Comparison of ENCODE assay signal across 20 cellular contexts in the genomic region with DNA sequence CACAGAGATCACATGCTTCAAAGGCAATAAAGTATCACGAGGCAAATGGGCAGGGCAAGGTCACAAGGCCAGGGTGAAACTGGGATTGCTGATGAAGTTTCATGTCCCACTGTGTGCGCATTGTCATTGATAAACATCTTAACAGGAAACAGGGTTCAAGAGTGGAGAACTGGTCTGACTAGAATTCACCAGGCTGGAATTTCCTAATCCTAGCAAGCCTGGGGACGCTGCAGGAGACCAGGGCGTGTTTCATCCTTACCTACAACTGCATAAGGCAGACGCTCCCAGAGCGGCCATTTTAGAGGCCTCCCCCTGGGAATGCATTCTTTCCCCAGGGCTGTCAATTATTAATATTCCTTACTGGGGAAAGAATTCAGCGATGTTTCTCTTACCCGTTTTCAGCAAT. TPM values are rescaled to one million over a fixed set of nuclear protein-coding genes. Genes with fewer than 3 reads are reported as not detected.
DNase-seq lines count a peak whose midpoint lies in the region; ATAC-seq and TF ChIP-seq lines count a peak whose summit lies in the region.
"Had no signal": no experiment of that assay in that cellular context is flagged by ENCODE, and none has a peak within 500 bp of the region (broad histone marks: within the 10 kb centered on the region; RNA-seq: fewer than 3 reads in every experiment).

No MANE protein-coding gene starts in this region.

- H3K4me3 Mint-ChIP-seq in glutamatergic neuron (ENCODE audit: unreplicated experiment) (no peak overlapping the region), progenitor cell of endocrine pancreas (ENCODE audit: low read depth) (no peak overlapping the region)
- H3K4me3 Mint-ChIP-seq: CD4-positive, alpha-beta T cell had no signal

- H3K4me1 Mint-ChIP-seq in glutamatergic neuron (ENCODE audit: low read depth, unreplicated experiment) (peaks cover 4% of the 10 kb centered on the region), progenitor cell of endocrine pancreas (ENCODE audit: low read depth) (no peaks in the 10 kb centered on the region)

- ATAC-seq in HG03342 (IDR thresholded peaks at IDR 0.05; ENCODE audit: unreplicated experiment) (no peak), HG03378 (IDR thresholded peaks at IDR 0.05; ENCODE audit: unreplicated experiment) (no peak)
- ATAC-seq: GM12878, HCT116, HepG2, Right ventricle myocardium inferior had no signal

- H3K27ac Mint-ChIP-seq in glutamatergic neuron (ENCODE audit: unreplicated experiment) (peak overlapping the region; percentile 15), progenitor cell of endocrine pancreas (peak overlapping the region; percentile 29)
- H3K27ac Mint-ChIP-seq: CD4-positive, alpha-beta T cell had no signal

- H3K9me3 Mint-ChIP-seq in glutamatergic neuron (ENCODE audit: unreplicated experiment) (peaks cover 12% of the 10 kb centered on the region), progenitor cell of endocrine pancreas (ENCODE audit: low read depth) (peaks cover 35% of the 10 kb centered on the region)

- no peak for TF ChIP-seq CTCF in glutamatergic neuron (IDR thresholded peaks at IDR 0.05; ENCODE audit: partially characterized antibody, unreplicated experiment)
- no peak for TF ChIP-seq CTCF in progenitor cell of endocrine pancreas (IDR thresholded peaks at IDR 0.05; ENCODE audit: unreplicated experiment)

- H3K27me3 Mint-ChIP-seq in glutamatergic neuron (ENCODE audit: unreplicated experiment) (peaks cover 3% of the 10 kb centered on the region), progenitor cell of endocrine pancreas (no peaks in the 10 kb centered on the region)
- H3K27me3 Mint-ChIP-seq: CD4-positive, alpha-beta T cell had no signal

- H3K36me3 Mint-ChIP-seq in glutamatergic neuron (ENCODE audit: unreplicated experiment) (no peaks in the 10 kb centered on the region), progenitor cell of endocrine pancreas (ENCODE audit: insufficient read depth) (peaks cover 37% of the 10 kb centered on the region)

- in situ Hi-C loops in KBM-7 (cut with MboI; ENCODE audit: low pct_unique_long_range_greater_than_20kb, low sequenced_read_pairs): no loop called here

- DNase-seq in ELF-1 (ENCODE audit: low read depth, low spot score) (peak; percentile 38), KBM-7 (peak; percentile 3), glutamatergic neuron (no peak), progenitor cell of endocrine pancreas (ENCODE audit: low spot score, unreplicated experiment) (no peak), NCI-H1417 (lab: John Stamatoyannopoulos, UW) (no peak)
- DNase-seq: CD4-positive, alpha-beta T cell; COR-L47; KG1; NCI-H1105; NCI-H2029 treated with DMSO at 0.1 percent for 48 hours; NCI-H226; NCI-H510A treated with DMSO at 0.1 percent for 48 hours; NCI-H748 treated with DMSO at 0.1 percent for 48 hours; NK-92 treated with Interleukin-12 subunit alpha and Interleukin-12 subunit beta, amount 100 ng/mL, for 24 hours had no signal

RNA-seq across cellular contexts. Expression of gene PTPN4, which starts 33.2 kb away (rescaled TPM):
- total RNA-seq in glutamatergic neuron (ENCODE audit: unreplicated experiment) (91.7 TPM), progenitor cell of endocrine pancreas (54.2 and 59.1 TPM in 2 replicates)

Comparison
In these comparisons a context has a peak if more than half of its experiments do, and no peak if none do; other contexts are left out.
1. DNase-seq: peak in ELF-1 (single experiment) and KBM-7 (single experiment); none in glutamatergic neuron (single experiment), progenitor cell of endocrine pancreas (single experiment) and NCI-H1417 (0 of 3).